Comparison of ENCODE assay signal across 13 cellular contexts in genomic region chr6:131538615-131539014, GRCh38. TPM values are rescaled to one million over a fixed set of nuclear protein-coding genes. Genes with fewer than 3 reads are reported as not detected.
"Had no signal": no experiment of that assay in that cellular context is flagged by ENCODE, and none has a peak within 500 bp of the region (broad histone marks: within the 10 kb centered on the region; RNA-seq: fewer than 3 reads in every experiment).

No MANE protein-coding gene starts in this region.

RNA-seq across cellular contexts. Expression of gene ARG1, which starts 34.4 kb away (rescaled TPM):
- total RNA-seq: activated B cell treated with CpG ODN at 0.5 μM for 24 hours; activated CD4-positive, alpha-beta memory T cell treated with anti-CD3 and anti-CD28 coated beads for 36 hours; activated CD4-positive, alpha-beta memory T cell treated with anti-CD3 and anti-CD28 coated beads, Interleukin-2, amount 10 ng/mL, durations not matched to agents 7 days and 5 days; activated CD4-positive, alpha-beta T cell treated with anti-CD3 and anti-CD28 coated beads for 36 hours; activated CD4-positive, alpha-beta T cell treated with anti-CD3 and anti-CD28 coated beads, Interleukin-2, amount 10 ng/mL, durations not matched to agents 24 days and 14 days; activated CD4-positive, alpha-beta T cell treated with anti-CD3 and anti-CD28 coated beads, Interleukin-2, amount 10 ng/mL, durations not matched to agents 7 days and 5 days; activated CD8-positive, alpha-beta memory T cell treated with anti-CD3 and anti-CD28 coated beads for 36 hours; activated CD8-positive, alpha-beta memory T cell treated with anti-CD3 and anti-CD28 coated beads, Interleukin-2, amount 10 ng/mL, durations not matched to agents 7 days and 5 days; activated CD8-positive, alpha-beta T cell treated with anti-CD3 and anti-CD28 coated beads for 36 hours; activated CD8-positive, alpha-beta T cell treated with anti-CD3 and anti-CD28 coated beads, Interleukin-2, amount 10 ng/mL, durations not matched to agents 7 days and 5 days; T-helper 1 cell treated with Interleukin-12 subunit alpha and Interleukin-12 subunit beta and Interleukin-4 antibody, amounts not matched to agents 30 ng/mL and 1 ng/mL, for 36 hours; T-helper 17 cell; T-helper 2 cell treated with Interferon-gamma antibody and Interleukin-4, amounts not matched to agents 100 ng/mL and 5 ng/mL, for 36 hours had no signal
